19 cellular contexts compared by ENCODE assay signal in the genomic region with DNA sequence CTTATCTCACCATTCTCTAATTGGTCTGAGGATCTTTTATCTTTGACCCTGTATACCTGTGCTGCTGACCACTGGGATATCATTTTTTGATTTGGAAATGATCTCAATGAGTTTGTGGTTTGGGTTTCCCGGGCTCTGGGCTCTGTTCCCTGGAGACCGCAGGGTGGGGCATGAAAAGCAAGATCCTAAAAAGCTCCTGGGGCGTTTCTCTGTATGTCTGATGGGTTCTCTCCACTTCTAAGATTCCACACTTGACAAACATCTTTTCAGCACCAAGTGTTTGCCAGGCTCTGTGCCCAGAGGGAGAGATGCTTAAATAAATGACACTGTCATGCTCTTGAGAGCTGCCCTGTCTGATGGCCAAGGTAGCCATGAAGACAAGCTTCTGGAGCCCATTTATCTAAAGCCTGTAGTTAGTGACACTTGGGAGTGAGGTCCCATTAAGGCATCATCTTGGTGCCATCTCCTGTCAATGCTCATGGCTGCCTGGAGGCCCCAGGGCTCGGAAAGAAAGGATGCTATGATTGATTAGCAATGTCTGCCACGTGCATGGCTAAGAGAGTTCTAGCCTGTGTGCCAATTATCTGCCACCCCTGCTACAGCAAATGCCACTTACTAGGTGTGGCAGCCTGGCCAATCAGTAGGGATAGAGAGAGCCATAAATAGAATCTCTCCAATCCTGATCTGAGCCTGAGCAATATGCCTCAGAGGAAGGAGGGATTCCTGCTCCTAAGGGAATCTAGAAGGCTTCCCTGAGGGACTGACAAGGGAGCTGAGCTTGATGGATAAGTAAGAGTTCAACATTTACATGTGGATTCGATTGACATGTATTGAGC.
A peak's percentile ranks its signal among the peaks of the same experiment; 100 is the strongest.
DNase-seq lines count a peak whose midpoint lies in the region; ATAC-seq and TF ChIP-seq lines count a peak whose summit lies in the region.
"Had no signal": no experiment of that assay in that cellular context is flagged by ENCODE, and none has a peak within 500 bp of the region (broad histone marks: within the 10 kb centered on the region; RNA-seq: fewer than 3 reads in every experiment).

No MANE protein-coding gene starts in this region.

- H3F3A ChIP-seq in neural cell (ENCODE audit: insufficient read depth, low read length, poor library complexity, severe bottlenecking): peaks cover 12% of the 10 kb centered on the region

- H2AFZ ChIP-seq in neural cell (ENCODE audit: low read depth, low read length): no peak overlapping the region

- H3K4me2 ChIP-seq in neural cell (ENCODE audit: low read length): no peak overlapping the region
- H3K4me2 ChIP-seq: A549 had no signal

- H3K9me3 ChIP-seq in neural cell (ENCODE audit: low read length): no peaks in the 10 kb centered on the region
- H3K9me3 ChIP-seq: A549, MG63 had no signal

- no peak for TF ChIP-seq EP300 in neural cell (conservative IDR thresholded peaks at IDR 0.05; ENCODE audit: poor library complexity, severe bottlenecking)

- peak overlapping the region; percentile 11 for H3K4me3 ChIP-seq in neural cell (ENCODE audit: low read length)
- H3K4me3 ChIP-seq: A549, MG63 had no signal

- POLR2A ChIA-PET in RWPE1 (lab: Yijun Ruan, JAX; ENCODE audit: low non-redundant PET): no interaction called here

- no peaks in the 10 kb centered on the region for H3K27me3 ChIP-seq in neural cell (ENCODE audit: insufficient read depth, low read depth, low read length)
- H3K27me3 ChIP-seq: MG63 had no signal

- no peak for DNase-seq in left ventricle myocardium superior
- DNase-seq in Right ventricle myocardium superior: no peak
- DNase-seq in RWPE1 (ENCODE audit: low spot score): no peak
- DNase-seq in Kasumi-1 (lab: John Stamatoyannopoulos, UW): no peak
- DNase-seq in activated CD4-positive, alpha-beta T cell treated with anti-CD3 and anti-CD28 coated beads for 4 hours: no peak
- DNase-seq: EL, GF-D8, GOT3, HCEC 1CT, Karpas-422, MG63, NCI-H1417, NCI-H187 treated with DMSO at 0.1 percent for 48 hours, NCI-H526, OCI-M1, SHP77 had no signal

- CTCF ChIA-PET in RWPE1 (lab: Yijun Ruan, JAX): no interaction called here

- peak overlapping the region; percentile 38 for H3K9ac ChIP-seq in neural cell (ENCODE audit: low read length)

- H3K79me2 ChIP-seq in neural cell (replicated peaks; ENCODE audit: insufficient read depth, low read length): no peaks in the 10 kb centered on the region

- TF ChIP-seq CTCF in RWPE1 (conservative IDR thresholded peaks at IDR 0.05; ENCODE audit: low read depth): no peak
- no peak for TF ChIP-seq CTCF in neural cell (IDR thresholded peaks at IDR 0.05; ENCODE audit: poor library complexity, severe bottlenecking)

- no peaks in the 10 kb centered on the region for H4K20me1 ChIP-seq in neural cell (ENCODE audit: insufficient read depth)

- intact Hi-C loops in left ventricle myocardium superior (cut with micrococcal nuclease) (no loop called here), Right ventricle myocardium superior (cut with DNase I) (no loop called here)

- H3K36me3 ChIP-seq in neural cell (ENCODE audit: insufficient read depth, low read length): no peaks in the 10 kb centered on the region
- H3K36me3 ChIP-seq: MG63 had no signal

- ATAC-seq in left ventricle myocardium superior (peak; percentile 57), Right ventricle myocardium superior (ENCODE audit: poor library complexity) (no peak), HG03139 (IDR thresholded peaks at IDR 0.05; ENCODE audit: unreplicated experiment) (no peak)
- ATAC-seq: A549 had no signal

- TF ChIP-seq RAD21 in neural cell (conservative IDR thresholded peaks at IDR 0.05): no peak

- H3K9me2 ChIP-seq in neural cell (ENCODE audit: insufficient read depth, low read length): no peaks in the 10 kb centered on the region

- H3K27ac ChIP-seq in RWPE1 (peak overlapping the region; percentile 15; the same call in 1 of the 2 replicates), neural cell (ENCODE audit: low read length) (peak overlapping the region; percentile 82)

TF ChIP-seq in neural cell, 6 proteins besides CTCF, POLR2A, EP300 and RAD21:
- no peak for TF ChIP-seq EZH2 (IDR thresholded peaks at IDR 0.05; ENCODE audit: borderline replicate concordance, insufficient read depth, low read length, poor library complexity, severe bottlenecking)
